Comparison of ENCODE assay signal across 1 cellular context in genomic region chr22:44755956-44756361, GRCh38.
TF ChIP-seq lines count a peak whose summit lies in the region.

No MANE protein-coding gene starts in this region.

TF ChIP-seq in HCT116, 20 proteins besides CTCF, POLR2A, EP300 and RAD21:
- no peak for TF ChIP-seq EGR1 (IDR thresholded peaks at IDR 0.05; ENCODE audit: low read depth)
- peak; percentile 65 for TF ChIP-seq SP1 (IDR thresholded peaks at IDR 0.05; ENCODE audit: low read depth)
TF ChIP-seq in HCT116: peak in this region for 1.
